ENCODE assay signal across 8 cellular contexts in genomic region chr2:39728085-39728484, GRCh38. TPM values are rescaled to one million over a fixed set of nuclear protein-coding genes. Genes with fewer than 3 reads are reported as not detected.
DNase-seq lines count a peak whose midpoint lies in the region; ATAC-seq and TF ChIP-seq lines count a peak whose summit lies in the region.
"Not testable (repeated sequence)": the region's sequence is repeated elsewhere in the genome, so short reads cannot be mapped to it uniquely, and the experiment has no call there.

No MANE protein-coding gene starts in this region.

- H2AFZ ChIP-seq in mammary epithelial cell (ENCODE audit: low read depth, low read length): not testable (repeated sequence)

- not testable (repeated sequence) for H3K27me3 ChIP-seq in mammary epithelial cell (ENCODE audit: insufficient read depth, low read length)

- not testable (repeated sequence) for TF ChIP-seq CTCF in mammary epithelial cell (conservative IDR thresholded peaks at IDR 0.05 in 1 of 2, IDR thresholded peaks at IDR 0.05 in 1 of 2; ENCODE audit: extremely low read depth in 1 of 2, insufficient read depth in 1 of 2, low read depth in 1 of 2, low read length in 2 of 2)

- not testable (repeated sequence) for H4K20me1 ChIP-seq in mammary epithelial cell (ENCODE audit: insufficient read depth, low read length)

- DNase-seq in EH (ENCODE audit: low read depth) (peak; percentile 88), NCI-H526 treated with DMSO at 0.1 percent for 48 hours (lab: John Stamatoyannopoulos, UW) (peak; percentile 65), mammary epithelial cell (peak; percentile 46), renal cortical epithelial cell (ENCODE audit: low read depth) (peak; percentile 42)

- H3K79me2 ChIP-seq in mammary epithelial cell (ENCODE audit: insufficient read depth, low read length): peaks cover 16% of the 10 kb centered on the region

- not testable (repeated sequence) for H3K36me3 ChIP-seq in mammary epithelial cell (ENCODE audit: insufficient read depth, low read length)

- H3K9me3 ChIP-seq in mammary epithelial cell (replicated peaks; ENCODE audit: insufficient read depth, low read length): not testable (repeated sequence)

- H3K4me1 ChIP-seq in mammary epithelial cell (ENCODE audit: insufficient read depth, low read length): peaks cover 25% of the 10 kb centered on the region

- intact Hi-C loops in mammary epithelial cell (cut with micrococcal nuclease): not testable (repeated sequence)

- dilution Hi-C loops in mammary epithelial cell (cut with HindIII; ENCODE audit: low sequenced_read_pairs): not testable (repeated sequence)

- H3K4me3 ChIP-seq in mammary epithelial cell (replicated peaks in 1 of 3; ENCODE audit: insufficient read depth in 1 of 3, low read depth in 2 of 3, low read length in 3 of 3): not testable (repeated sequence)

- BruUV-seq in mammary epithelial cell (replicated peaks; lab: Mats Ljungman, UMichigan): not testable (repeated sequence)

- not testable (repeated sequence) for H3K9ac ChIP-seq in mammary epithelial cell (ENCODE audit: insufficient read depth, low read length)

- 56% methylated on average over 4 of the region's 4 CpGs for WGBS in mammary epithelial cell (ENCODE audit: low coverage, missing lambda C conversion rate)

- not testable (repeated sequence) for H3K4me2 ChIP-seq in mammary epithelial cell (ENCODE audit: insufficient read depth, low read depth, low read length)

- in situ Hi-C loops in mammary epithelial cell (cut with MboI; ENCODE audit: low sequenced_read_pairs in 2 of 2): not testable (repeated sequence)

- CTCF ChIA-PET in mammary epithelial cell (lab: Charles Lee; ENCODE audit: low non-redundant PET): not testable (repeated sequence)

- not testable (repeated sequence) for H3K27ac ChIP-seq in mammary epithelial cell (ENCODE audit: insufficient read depth, low read depth, low read length)

- ATAC-seq in GM18907 (IDR thresholded peaks at IDR 0.05; ENCODE audit: unreplicated experiment) (peak; percentile 68), GM21529 (IDR thresholded peaks at IDR 0.05; ENCODE audit: unreplicated experiment) (peak; percentile 44), HG02938 (IDR thresholded peaks at IDR 0.05; ENCODE audit: unreplicated experiment) (peak; percentile 48), HG03354 (IDR thresholded peaks at IDR 0.05; ENCODE audit: poor library complexity, severe bottlenecking, unreplicated experiment) (peak; percentile 82)

RNA-seq across cellular contexts. Expression of gene THUMPD2, which starts 51.0 kb away (rescaled TPM):
- 10 to 100 TPM; 15.0 to 15.7 TPM for total RNA-seq in mammary epithelial cell
- 8.4 TPM for polyA plus RNA-seq in mammary epithelial cell
- polyA minus RNA-seq in mammary epithelial cell: 4.2 TPM
- 6.9 and 9.8 TPM in 2 replicates for total RNA-seq in renal cortical epithelial cell
